Comparison of ENCODE assay signal across 15 cellular contexts in genomic region chr10:22333167-22333566, GRCh38. TPM values are rescaled to one million over a fixed set of nuclear protein-coding genes. Genes with fewer than 3 reads are reported as not detected.
DNase-seq lines count a peak whose midpoint lies in the region; ATAC-seq and TF ChIP-seq lines count a peak whose summit lies in the region.
"Had no signal": no experiment of that assay in that cellular context is flagged by ENCODE, and none has a peak within 500 bp of the region (broad histone marks: within the 10 kb centered on the region; RNA-seq: fewer than 3 reads in every experiment).

No MANE protein-coding gene starts in this region.

- H3K36me3 ChIP-seq in DOHH2 (ENCODE audit: control insufficient read depth, low read length), result peaks cover 4% of the 10 kb centered on the region; the same call in 1 of the 2 replicates
- H3K36me3 ChIP-seq in KOPT-K1 (ENCODE audit: insufficient read depth, low read length), result peaks cover 22% of the 10 kb centered on the region

- TF ChIP-seq CTCF in DOHH2 (IDR thresholded peaks at IDR 0.05; ENCODE audit: low read depth, low read length, poor library complexity, severe bottlenecking) (no peak), neural crest cell (conservative IDR thresholded peaks at IDR 0.05) (no peak)

- H3K4me3 Mint-ChIP-seq in activated T-helper 2 cell treated with anti-CD3 and anti-CD28 coated beads, Interferon-gamma antibody, Interleukin-2, Interleukin-4, amounts not matched to agents 10 μg/mL and 5 μg/mL and 100 μg/mL, durations not matched to agents 14 hours and 24 hours and 36 hours (ENCODE audit: low read depth), result peak overlapping the region; percentile 52
- peak overlapping the region; percentile 60 for H3K4me3 Mint-ChIP-seq in neural crest cell

- H3K27ac Mint-ChIP-seq in activated T-helper 2 cell treated with anti-CD3 and anti-CD28 coated beads, Interferon-gamma antibody, Interleukin-2, Interleukin-4, amounts not matched to agents 10 μg/mL and 5 μg/mL and 100 μg/mL, durations not matched to agents 14 hours and 24 hours and 36 hours, result peak overlapping the region; percentile 24
- H3K27ac Mint-ChIP-seq in neural crest cell (ENCODE audit: unreplicated experiment), result no peak overlapping the region

- H3K9me3 ChIP-seq in DOHH2 (ENCODE audit: control insufficient read depth, insufficient read depth, low read length) (no peaks in the 10 kb centered on the region), KOPT-K1 (ENCODE audit: insufficient read depth, low read length, poor library complexity, severe bottlenecking) (peaks cover 17% of the 10 kb centered on the region)
- H3K9me3 ChIP-seq: esophagus muscularis mucosa, testis had no signal

- H4K20me1 ChIP-seq in DOHH2 (ENCODE audit: control insufficient read depth, insufficient read depth, low read depth, low read length), result no peaks in the 10 kb centered on the region

- H3K4me2 ChIP-seq in DOHH2 (ENCODE audit: low read length), result peak overlapping the region; percentile 50

- peaks cover 35% of the 10 kb centered on the region for H3K36me3 Mint-ChIP-seq in activated T-helper 2 cell treated with anti-CD3 and anti-CD28 coated beads, Interferon-gamma antibody, Interleukin-2, Interleukin-4, amounts not matched to agents 10 μg/mL and 5 μg/mL and 100 μg/mL, durations not matched to agents 14 hours and 24 hours and 36 hours (ENCODE audit: low read depth)
- peaks cover 19% of the 10 kb centered on the region for H3K36me3 Mint-ChIP-seq in neural crest cell (ENCODE audit: low read depth)

- no peak overlapping the region for H3K27ac ChIP-seq in DOHH2 (ENCODE audit: low read depth, low read length)
- peak overlapping the region; percentile 86 for H3K27ac ChIP-seq in KOPT-K1 (ENCODE audit: low read depth, low read length, poor library complexity, severe bottlenecking)
- H3K27ac ChIP-seq: esophagus muscularis mucosa had no signal

- peaks cover 59% of the 10 kb centered on the region for H3K27me3 ChIP-seq in DOHH2 (ENCODE audit: control insufficient read depth, low read length)
- H3K27me3 ChIP-seq: testis had no signal

- H3K27me3 Mint-ChIP-seq in activated T-helper 2 cell treated with anti-CD3 and anti-CD28 coated beads, Interferon-gamma antibody, Interleukin-2, Interleukin-4, amounts not matched to agents 10 μg/mL and 5 μg/mL and 100 μg/mL, durations not matched to agents 14 hours and 24 hours and 36 hours (ENCODE audit: low read depth), result peaks cover 21% of the 10 kb centered on the region
- peaks cover 77% of the 10 kb centered on the region for H3K27me3 Mint-ChIP-seq in neural crest cell (ENCODE audit: low read depth)

- H3K79me2 ChIP-seq in DOHH2 (ENCODE audit: control insufficient read depth, low read length), result no peaks in the 10 kb centered on the region

- DNase-seq in activated T-helper 2 cell treated with anti-CD3 and anti-CD28 coated beads, Interferon-gamma antibody, Interleukin-2, Interleukin-4, amounts not matched to agents 10 μg/mL and 5 μg/mL and 100 μg/mL, durations not matched to agents 14 hours and 24 hours and 36 hours (ENCODE audit: low spot score), result no peak
- DNase-seq in neural crest cell (ENCODE audit: low read depth, low spot score), result no peak
- DNase-seq in cerebellar cortex (ENCODE audit: low spot score), result no peak
- no peak for DNase-seq in NCI-H82 treated with DMSO at 0.1 percent for 48 hours (lab: John Stamatoyannopoulos, UW; ENCODE audit: unreplicated experiment)
- DNase-seq in superior temporal gyrus (ENCODE audit: extremely low spot score), result no peak
- DNase-seq: caudate nucleus, GOT3, NCI-H1105, retina, testis had no signal

- H3F3A ChIP-seq in DOHH2 (ENCODE audit: control insufficient read depth, insufficient read depth), result peaks cover 25% of the 10 kb centered on the region

- H3K9me3 Mint-ChIP-seq in activated T-helper 2 cell treated with anti-CD3 and anti-CD28 coated beads, Interferon-gamma antibody, Interleukin-2, Interleukin-4, amounts not matched to agents 10 μg/mL and 5 μg/mL and 100 μg/mL, durations not matched to agents 14 hours and 24 hours and 36 hours, result peaks cover 4% of the 10 kb centered on the region
- peaks cover 3% of the 10 kb centered on the region for H3K9me3 Mint-ChIP-seq in neural crest cell

- no peaks in the 10 kb centered on the region for H3K9me2 ChIP-seq in DOHH2 (replicated peaks; ENCODE audit: control insufficient read depth, low read length)

- H3K4me3 ChIP-seq in DOHH2 (ENCODE audit: low read length), result peak overlapping the region; percentile 32
- H3K4me3 ChIP-seq: esophagus muscularis mucosa had no signal

- intact Hi-C loops in activated T-helper 2 cell treated with anti-CD3 and anti-CD28 coated beads, Interferon-gamma antibody, Interleukin-2, Interleukin-4, amounts not matched to agents 10 μg/mL and 5 μg/mL and 100 μg/mL, durations not matched to agents 14 hours and 24 hours and 36 hours (cut with micrococcal nuclease), result loop anchor here (1.0 kb wide), 1 partner anchor 8 kb away; no protein-coding TSS in a partner anchor

- no peak for ATAC-seq in HG03025 (IDR thresholded peaks at IDR 0.05; ENCODE audit: low FRiP score, unreplicated experiment)

- H3K4me1 Mint-ChIP-seq in activated T-helper 2 cell treated with anti-CD3 and anti-CD28 coated beads, Interferon-gamma antibody, Interleukin-2, Interleukin-4, amounts not matched to agents 10 μg/mL and 5 μg/mL and 100 μg/mL, durations not matched to agents 14 hours and 24 hours and 36 hours (ENCODE audit: low read depth), result peaks cover 26% of the 10 kb centered on the region
- peaks cover 13% of the 10 kb centered on the region for H3K4me1 Mint-ChIP-seq in neural crest cell

- H3K4me1 ChIP-seq in DOHH2 (ENCODE audit: control insufficient read depth, low read length), result peaks cover 30% of the 10 kb centered on the region

RNA-seq across cellular contexts. Expression of gene SPAG6, which starts 12.1 kb away (rescaled TPM):
- total RNA-seq in activated T-helper 2 cell treated with anti-CD3 and anti-CD28 coated beads, Interferon-gamma antibody, Interleukin-2, Interleukin-4, amounts not matched to agents 10 μg/mL and 5 μg/mL and 100 μg/mL, durations not matched to agents 14 hours and 24 hours and 36 hours, result 0.14 and 0.62 TPM in 2 replicates
- total RNA-seq in neural crest cell, result 1.5 and 1.6 TPM in 2 replicates
- total RNA-seq: NCI-H460 had no signal

RNA-seq across cellular contexts. Expression of gene BMI1, which starts 12.3 kb away (rescaled TPM):
- 64.2 and 69.0 TPM in 2 replicates for total RNA-seq in activated T-helper 2 cell treated with anti-CD3 and anti-CD28 coated beads, Interferon-gamma antibody, Interleukin-2, Interleukin-4, amounts not matched to agents 10 μg/mL and 5 μg/mL and 100 μg/mL, durations not matched to agents 14 hours and 24 hours and 36 hours
- 46.4 and 49.9 TPM in 2 replicates for total RNA-seq in neural crest cell

RNA-seq across cellular contexts. Expression of gene COMMD3, which starts 17.0 kb away (rescaled TPM):
- 92.1 and 105 TPM in 2 replicates for total RNA-seq in activated T-helper 2 cell treated with anti-CD3 and anti-CD28 coated beads, Interferon-gamma antibody, Interleukin-2, Interleukin-4, amounts not matched to agents 10 μg/mL and 5 μg/mL and 100 μg/mL, durations not matched to agents 14 hours and 24 hours and 36 hours
- total RNA-seq in neural crest cell, result 31.1 and 35.1 TPM in 2 replicates
